ENCODE assay signal across 9 cellular contexts in the genomic region with DNA sequence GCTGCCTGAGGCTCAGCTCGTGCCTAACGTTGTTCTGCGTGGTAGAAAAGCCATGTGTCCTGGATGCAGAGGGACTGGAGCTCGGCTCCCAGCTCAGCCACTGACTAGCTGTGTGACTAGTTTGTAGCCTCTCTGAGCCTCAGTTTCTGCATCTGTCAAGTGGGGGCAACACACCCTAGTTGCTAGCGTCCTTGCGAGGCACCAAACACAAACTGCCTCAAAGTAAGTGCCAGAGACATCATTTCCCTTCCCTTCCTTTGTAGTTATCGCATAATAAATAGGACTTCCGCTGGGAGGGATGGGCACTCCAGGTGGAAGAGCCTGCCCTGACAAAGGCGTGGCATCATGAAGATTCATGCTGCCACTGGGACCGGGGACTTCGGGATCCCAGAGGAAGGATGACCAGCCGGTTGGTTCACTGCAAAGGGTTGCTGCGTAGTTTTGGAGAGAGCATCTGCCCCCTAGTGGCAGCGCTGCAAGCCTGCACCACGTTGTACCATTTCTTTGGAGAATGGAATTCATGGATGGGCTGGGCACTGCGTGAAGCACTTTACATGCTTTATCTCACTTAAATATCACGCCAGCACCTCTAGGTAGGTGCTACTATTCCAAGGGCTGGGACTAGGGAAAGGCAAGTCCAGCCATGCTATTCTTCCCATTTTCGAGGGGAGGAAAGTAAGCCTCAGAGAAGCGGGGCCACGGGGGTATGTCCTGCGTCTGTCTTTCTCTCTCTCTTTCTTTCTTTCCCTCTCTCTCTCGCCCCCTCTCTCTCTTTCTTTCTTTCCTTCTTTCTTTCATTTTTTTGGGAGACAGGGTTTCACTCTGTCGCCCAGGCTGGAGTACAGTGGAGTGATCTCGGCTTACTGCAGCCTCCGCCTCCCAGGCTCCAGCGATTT. TPM values are rescaled to one million over a fixed set of nuclear protein-coding genes. Genes with fewer than 3 reads are reported as not detected.
DNase-seq lines count a peak whose midpoint lies in the region; ATAC-seq, FAIRE-seq and TF ChIP-seq lines count a peak whose summit lies in the region.
"Had no signal": no experiment of that assay in that cellular context is flagged by ENCODE, and none has a peak within 500 bp of the region (broad histone marks: within the 10 kb centered on the region; RNA-seq: fewer than 3 reads in every experiment).

No MANE protein-coding gene starts in this region.

- peak; percentile 32 for DNase-seq in NK-92 treated with Interleukin-12 subunit alpha and Interleukin-12 subunit beta, amount 100 ng/mL, for 24 hours (lab: John Stamatoyannopoulos, UW)
- no peak for DNase-seq in NK-92 (lab: John Stamatoyannopoulos, UW; ENCODE audit: unreplicated experiment)
- DNase-seq in NCI-H774 (lab: John Stamatoyannopoulos, UW): peak; percentile 58
- DNase-seq in activated CD4-positive, alpha-beta memory T cell treated with anti-CD3 and anti-CD28 coated beads, Interleukin-2, amount 10 ng/mL, durations not matched to agents 7 days and 5 days: peak; percentile 65
- DNase-seq in H1 (ENCODE audit: low read depth in 1 of 2, low spot score in 2 of 2): peak; percentile 36 to 73
- peak in 2 of 3 donors; percentile 48 to 68 for DNase-seq in mucosa of descending colon
- DNase-seq in stimulated activated CD8-positive, alpha-beta memory T cell treated with anti-CD3 and anti-CD28 coated beads, Interleukin-4, amount 100 ng/mL, for 4 hours (ENCODE audit: low read depth in 2 of 2, low spot score in 1 of 2): peak; percentile 16 to 39

- no peak overlapping the region for H3K23ac ChIP-seq in H1 (ENCODE audit: insufficient read length)

- H2BK20ac ChIP-seq in H1 (ENCODE audit: low read length): no peak overlapping the region

- H3K27me3 ChIP-seq in H1 (replicated peaks in 1 of 4; ENCODE audit: control insufficient read depth in 3 of 4, extremely low read depth in 1 of 4, insufficient read depth in 3 of 4, low read length in 3 of 4): 0 out of 7 replicates have a peak, but pooled peaks cover 0 to 2% (median 0%) of the 10 kb centered on the region in 4 experiments

- no peak overlapping the region for H4K8ac ChIP-seq in H1 (ENCODE audit: extremely low read depth, insufficient read depth, low read length)

- H2BK15ac ChIP-seq in H1 (ENCODE audit: low read length): peak overlapping the region; percentile 89; the same call in 1 of the 2 replicates

- no peak for TF ChIP-seq POLR2A in H1 (IDR thresholded peaks at IDR 0.05; ENCODE audit: control extremely low read depth in 1 of 2, low read depth in 2 of 2, low read length in 2 of 2)

- H3K14ac ChIP-seq in H1 (ENCODE audit: insufficient read length): no peak overlapping the region

- H2AFZ ChIP-seq in H1 (ENCODE audit: low read length): peak overlapping the region; percentile 78; the same call in 1 of the 2 replicates

- no peaks in the 10 kb centered on the region; the same call in 1 of the 2 replicates for H3K79me1 ChIP-seq in H1 (ENCODE audit: low read depth, low read length)

- H3K56ac ChIP-seq in H1 (replicated peaks; ENCODE audit: insufficient read length, low read depth, low read length): no peak overlapping the region

- no peak overlapping the region for H4K5ac ChIP-seq in H1 (ENCODE audit: insufficient read length, low read depth, low read length)

- H3K18ac ChIP-seq in H1 (ENCODE audit: extremely low read depth, low read length): no peak overlapping the region; the same call in 1 of the 2 replicates

- H2BK120ac ChIP-seq in H1 (replicated peaks; ENCODE audit: low read depth, low read length): no peak overlapping the region

- peaks cover 45% of the 10 kb centered on the region for H3K4me1 Mint-ChIP-seq in activated CD4-positive, alpha-beta memory T cell treated with anti-CD3 and anti-CD28 coated beads, Interleukin-2, amount 10 ng/mL, durations not matched to agents 7 days and 5 days

- peaks cover 3% of the 10 kb centered on the region; the same call in 1 of the 2 replicates for H3K23me2 ChIP-seq in H1 (ENCODE audit: low read depth, low read length)

- peaks cover 0 to 3% (median 0%) of the 10 kb centered on the region in 4 experiments; a peak in 2 of 7 replicates for H3K4me1 ChIP-seq in H1 (replicated peaks in 1 of 4; ENCODE audit: control insufficient read depth in 3 of 4, insufficient read depth in 4 of 4, low read length in 3 of 4)
- peaks cover 3% of the 10 kb centered on the region for H3K4me1 ChIP-seq in mucosa of descending colon (ENCODE audit: low read depth)

- CTCF ChIA-PET in activated CD4-positive, alpha-beta memory T cell treated with anti-CD3 and anti-CD28 coated beads, Interleukin-2, amount 10 ng/mL, durations not matched to agents 7 days and 5 days (lab: Charles Lee): interaction anchor here (0.7 to 11.1 kb wide), 23 partner anchors 9 to 135 kb away, joined by 3 to 300 read pairs (median 4); a partner anchor contains a TSS
- CTCF ChIA-PET in H1 (lab: Charles Lee; ENCODE audit: partially characterized antibody): interaction anchor here (0.6 to 20.5 kb wide), 29 partner anchors 8 to 496 kb away, joined by 3 to 484 read pairs (median 4); a partner anchor contains a TSS

- H4K91ac ChIP-seq in H1 (replicated peaks; ENCODE audit: insufficient read length, low read length): no peak overlapping the region

- no peak overlapping the region for H3K4me3 ChIP-seq in H1 (ENCODE audit: extremely low read depth in 1 of 4, insufficient read depth in 2 of 4, low read depth in 3 of 4, low read length in 4 of 4)
- H3K4me3 ChIP-seq in mucosa of descending colon: no peak overlapping the region

- no peaks in the 10 kb centered on the region for H3K36me3 ChIP-seq in H1 (ENCODE audit: control insufficient read depth in 2 of 4, insufficient read depth in 4 of 4, low read length in 3 of 4)
- no peaks in the 10 kb centered on the region for H3K36me3 ChIP-seq in mucosa of descending colon (ENCODE audit: low read depth)

- POLR2A ChIA-PET in activated CD4-positive, alpha-beta memory T cell treated with anti-CD3 and anti-CD28 coated beads, Interleukin-2, amount 10 ng/mL, durations not matched to agents 7 days and 5 days (lab: Charles Lee): interaction anchor here (1.1 to 5.8 kb wide), 8 partner anchors 15 to 77 kb away, joined by 3 to 63 read pairs (median 11); no protein-coding TSS in a partner anchor
- POLR2A ChIA-PET in H1 (lab: Charles Lee; ENCODE audit: partially characterized antibody): interaction anchor here (0.8 kb wide), 1 partner anchor 19 kb away, joined by 3 read pairs; no protein-coding TSS in a partner anchor

- no peak for TF ChIP-seq EP300 in H1 (IDR thresholded peaks at IDR 0.05; ENCODE audit: borderline replicate concordance in 1 of 2, low read depth in 2 of 2, low read length in 2 of 2)

- H3K9me3 ChIP-seq in H1 (ENCODE audit: insufficient read depth in 2 of 2, low read depth in 1 of 2, low read length in 1 of 2) (no peaks in the 10 kb centered on the region), mucosa of descending colon (no peaks in the 10 kb centered on the region)

- H3K27me3 Mint-ChIP-seq in activated CD4-positive, alpha-beta memory T cell treated with anti-CD3 and anti-CD28 coated beads, Interleukin-2, amount 10 ng/mL, durations not matched to agents 7 days and 5 days: peaks cover 6% of the 10 kb centered on the region

- no peak overlapping the region for H2BK5ac ChIP-seq in H1 (ENCODE audit: low read depth, low read length)

- 49% methylated on average over 26 of the region's 26 CpGs; no CpG with 5 or more reads in 1 of the 2 experiments for WGBS in H1 (ENCODE audit: extremely low coverage in 1 of 2, insufficient coverage in 1 of 2, insufficient read length in 1 of 2, insufficient replicate concordance in 2 of 2, low coverage in 1 of 2, low lambda C conversion rate in 2 of 2, missing lambda C conversion rate in 1 of 2), 2 experiments

- H3K4ac ChIP-seq in H1 (replicated peaks; ENCODE audit: insufficient read length, low read depth, low read length): no peak overlapping the region

- ATAC-seq in HG03354 (IDR thresholded peaks at IDR 0.05; ENCODE audit: poor library complexity, severe bottlenecking, unreplicated experiment) (peak; percentile 70), mucosa of descending colon (peak; percentile 79)

- no peaks in the 10 kb centered on the region for H3K9me3 Mint-ChIP-seq in activated CD4-positive, alpha-beta memory T cell treated with anti-CD3 and anti-CD28 coated beads, Interleukin-2, amount 10 ng/mL, durations not matched to agents 7 days and 5 days

- H3K27ac Mint-ChIP-seq in activated CD4-positive, alpha-beta memory T cell treated with anti-CD3 and anti-CD28 coated beads, Interleukin-2, amount 10 ng/mL, durations not matched to agents 7 days and 5 days: peak overlapping the region; percentile 21

- no peaks in the 10 kb centered on the region for H3K36me3 Mint-ChIP-seq in activated CD4-positive, alpha-beta memory T cell treated with anti-CD3 and anti-CD28 coated beads, Interleukin-2, amount 10 ng/mL, durations not matched to agents 7 days and 5 days (ENCODE audit: low read depth)

- peak; percentile 98 for FAIRE-seq in H1 (lab: Jason Lieb, UNC)
- FAIRE-seq: G401.6 had no signal

- peak; percentile 89 to 90 for TF ChIP-seq RAD21 in H1 (IDR thresholded peaks at IDR 0.05 in 1 of 2, conservative IDR thresholded peaks at IDR 0.05 in 1 of 2; ENCODE audit: low read depth in 2 of 2, low read length in 2 of 2)

- no peak overlapping the region for H2BK12ac ChIP-seq in H1 (ENCODE audit: low read depth, low read length)

- H3K27ac ChIP-seq in H1 (ENCODE audit: low read depth, low read length): no peak overlapping the region

- intact Hi-C loops in mucosa of descending colon (cut with DNase I, micrococcal nuclease): loop anchor here (2.0 kb wide), 2 partner anchors 61 to 63 kb away; no protein-coding TSS in a partner anchor

- H4K20me1 ChIP-seq in H1 (replicated peaks in 1 of 2; ENCODE audit: control insufficient read depth in 1 of 2, insufficient read depth in 2 of 2, low read length in 2 of 2): peaks cover 0 to 2% of the 10 kb centered on the region in 2 experiments

- H3K4me2 ChIP-seq in H1 (ENCODE audit: insufficient read depth in 1 of 2, low read depth in 2 of 2, low read length in 2 of 2): no peak overlapping the region

- TF ChIP-seq CTCF in H1 (IDR thresholded peaks at IDR 0.05; ENCODE audit: control extremely low read depth in 1 of 3, insufficient read depth in 1 of 3, low read depth in 1 of 3, low read length in 3 of 3): peak; percentile 93 to 99 (median 97)
- peak; percentile 97 for TF ChIP-seq CTCF in mucosa of descending colon (IDR thresholded peaks at IDR 0.05)

- no peak overlapping the region for H2AK5ac ChIP-seq in H1 (ENCODE audit: low read depth, low read length)

- H3K79me2 ChIP-seq in H1 (ENCODE audit: control insufficient read depth in 1 of 2, insufficient read depth in 2 of 2, low read length in 2 of 2): no peaks in the 10 kb centered on the region

- H3K9ac ChIP-seq in H1 (replicated peaks in 1 of 4; ENCODE audit: extremely low read depth in 1 of 4, low read depth in 3 of 4, low read length in 3 of 4): no peak overlapping the region

- H3K4me3 Mint-ChIP-seq in activated CD4-positive, alpha-beta memory T cell treated with anti-CD3 and anti-CD28 coated beads, Interleukin-2, amount 10 ng/mL, durations not matched to agents 7 days and 5 days: no peak overlapping the region

RNA-seq across cellular contexts. Expression of a gene that starts 4.6 kb away (rescaled TPM):
- total RNA-seq in activated CD4-positive, alpha-beta memory T cell treated with anti-CD3 and anti-CD28 coated beads, Interleukin-2, amount 10 ng/mL, durations not matched to agents 7 days and 5 days: under 1 TPM in 1 of 2 experiments, not detected in 1; 0.45 TPM
- not detected in 2 replicates for total RNA-seq in H1 (2021; fragmentation: NEBNext Ultra II Directional; extraction: Animal tissue kit (Norgen Biotek cat#: 25700))
- polyA plus RNA-seq in H1 (2011; rRNA removed): not detected in 2 replicates
- polyA plus RNA-seq in H1 (2011; cell fraction: cytosol; rRNA removed): not detected
- not detected for polyA plus RNA-seq in H1 (2011; cell fraction: nucleus; rRNA removed)
- not detected in 4 replicates for polyA plus RNA-seq in H1 (2012, experiment 1 of 2)
- not detected for polyA plus RNA-seq in H1 (2012, experiment 2 of 2)
- not detected for polyA plus RNA-seq in H1 (2013, experiment 1 of 2)
- polyA plus RNA-seq in H1 (2013, experiment 2 of 2): not detected
- polyA minus RNA-seq in H1 (2011; rRNA and poly(A)+ RNA removed): not detected in 2 replicates
- not detected for polyA minus RNA-seq in H1 (2011; cell fraction: cytosol; rRNA and poly(A)+ RNA removed)
- polyA minus RNA-seq in H1 (2011; cell fraction: nucleus; rRNA and poly(A)+ RNA removed): not detected
- total RNA-seq in mucosa of descending colon: not detected

RNA-seq across cellular contexts. Expression of a gene that starts 24.4 kb away (rescaled TPM):
- 1 to 10 TPM; 7.3 to 7.9 TPM for total RNA-seq in activated CD4-positive, alpha-beta memory T cell treated with anti-CD3 and anti-CD28 coated beads, Interleukin-2, amount 10 ng/mL, durations not matched to agents 7 days and 5 days
- total RNA-seq in H1 (2021; fragmentation: NEBNext Ultra II Directional; extraction: Animal tissue kit (Norgen Biotek cat#: 25700)): 4.1 and 4.2 TPM in 2 replicates
- polyA plus RNA-seq in H1 (2011; rRNA removed): 2.2 and 2.6 TPM in 2 replicates
- polyA plus RNA-seq in H1 (2011; cell fraction: cytosol; rRNA removed): 2.1 TPM
- 3.1 TPM for polyA plus RNA-seq in H1 (2011; cell fraction: nucleus; rRNA removed)
- polyA plus RNA-seq in H1 (2012, experiment 1 of 2): 2.8 to 4.1 TPM (median 3.5 TPM) in 4 replicates
- 5.0 TPM for polyA plus RNA-seq in H1 (2012, experiment 2 of 2)
- polyA plus RNA-seq in H1 (2013, experiment 1 of 2): 2.3 TPM
- 2.1 TPM for polyA plus RNA-seq in H1 (2013, experiment 2 of 2)
- 7.9 and 8.0 TPM in 2 replicates for polyA minus RNA-seq in H1 (2011; rRNA and poly(A)+ RNA removed)
- polyA minus RNA-seq in H1 (2011; cell fraction: cytosol; rRNA and poly(A)+ RNA removed): 4.5 TPM
- 5.9 TPM for polyA minus RNA-seq in H1 (2011; cell fraction: nucleus; rRNA and poly(A)+ RNA removed)
- 1 to 10 TPM; 1.3 to 3.5 (median 1.4) TPM for total RNA-seq in mucosa of descending colon

RNA-seq across cellular contexts. Expression of a gene that starts 25.4 kb away (rescaled TPM):
- total RNA-seq in activated CD4-positive, alpha-beta memory T cell treated with anti-CD3 and anti-CD28 coated beads, Interleukin-2, amount 10 ng/mL, durations not matched to agents 7 days and 5 days: 10 to 100 TPM; 93.9 to 99.3 TPM
- total RNA-seq in H1 (2021; fragmentation: NEBNext Ultra II Directional; extraction: Animal tissue kit (Norgen Biotek cat#: 25700)): 0.77 and 1.0 TPM in 2 replicates
- polyA plus RNA-seq in H1 (2011; rRNA removed): 2.1 and 3.2 TPM in 2 replicates
- 1.3 TPM for polyA plus RNA-seq in H1 (2011; cell fraction: cytosol; rRNA removed)
- polyA plus RNA-seq in H1 (2011; cell fraction: nucleus; rRNA removed): 0.91 TPM
- 0.37 to 0.97 TPM (median 0.77 TPM) in 4 replicates for polyA plus RNA-seq in H1 (2012, experiment 1 of 2)
- 0.47 TPM for polyA plus RNA-seq in H1 (2012, experiment 2 of 2)
- polyA plus RNA-seq in H1 (2013, experiment 1 of 2): 0.83 TPM
- polyA plus RNA-seq in H1 (2013, experiment 2 of 2): 1.2 TPM
- 1.2 and 2.1 TPM in 2 replicates for polyA minus RNA-seq in H1 (2011; rRNA and poly(A)+ RNA removed)
- 3.7 TPM for polyA minus RNA-seq in H1 (2011; cell fraction: cytosol; rRNA and poly(A)+ RNA removed)
- 1.9 TPM for polyA minus RNA-seq in H1 (2011; cell fraction: nucleus; rRNA and poly(A)+ RNA removed)
- total RNA-seq in mucosa of descending colon: 10 to 100 TPM in 1 of 3 donors, 1 to 10 TPM in 2; 5.2 to 89.1 (median 8.8) TPM
